ENCODE assay signal across 25 cellular contexts in the genomic region with DNA sequence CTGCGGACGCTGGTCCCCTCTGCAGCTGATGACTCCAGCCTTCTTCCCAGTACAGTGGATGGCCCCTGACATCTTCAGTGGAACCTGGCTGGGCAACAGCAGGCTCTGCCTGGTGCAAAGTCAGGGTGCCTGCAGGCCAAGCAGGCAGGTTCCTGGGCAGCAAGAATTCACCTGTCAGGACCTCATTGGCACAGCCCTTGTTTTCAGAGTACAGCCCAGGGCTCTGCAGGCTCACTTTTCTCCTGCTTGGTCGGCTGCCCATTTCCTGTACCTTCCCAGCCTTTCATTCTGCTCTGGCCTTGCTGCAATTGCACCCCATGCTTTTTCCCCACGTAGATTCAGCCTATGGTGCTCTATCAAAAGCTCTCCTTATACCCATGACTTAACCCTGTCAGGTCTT. TPM values are rescaled to one million over a fixed set of nuclear protein-coding genes. Genes with fewer than 3 reads are reported as not detected.
"Had no signal": no experiment of that assay in that cellular context is flagged by ENCODE, and none has a peak within 500 bp of the region (broad histone marks: within the 10 kb centered on the region; RNA-seq: fewer than 3 reads in every experiment).

No MANE protein-coding gene starts in this region.

- H3K27ac ChIP-seq: coronary artery, heart left ventricle, ovary, upper lobe of left lung, vagina had no signal

- ATAC-seq: heart left ventricle, natural killer cell, right cardiac atrium had no signal

- H3K4me3 ChIP-seq: coronary artery, heart left ventricle, ovary, upper lobe of left lung, vagina had no signal

- H3K4me1 ChIP-seq: heart left ventricle, upper lobe of left lung, vagina had no signal

- H3K27ac Mint-ChIP-seq: endodermal cell, natural killer cell had no signal

- H3K4me1 Mint-ChIP-seq: natural killer cell had no signal

- H3K4me3 Mint-ChIP-seq: endodermal cell, natural killer cell, neural crest cell had no signal

- H3K9me3 Mint-ChIP-seq: endodermal cell, natural killer cell, neural crest cell had no signal

- H3K36me3 Mint-ChIP-seq: natural killer cell had no signal

- DNase-seq: effector CD4-positive, alpha-beta T cell; endodermal cell; erythroblast; foreskin melanocyte; heart left ventricle; hippocampal formation; natural killer cell; nucleus accumbens; ovary; right cardiac atrium; small intestine; stimulated activated CD4-positive, alpha-beta T cell treated with anti-CD3 and anti-CD28 coated beads, Interleukin-12 subunit alpha, Interleukin-12 subunit beta, amount 100 ng/mL, for 4 hours; stimulated activated naive CD4-positive, alpha-beta T cell treated with Interleukin-2 at 50 U/mL for 16 hours had no signal

- H3K36me3 ChIP-seq: heart left ventricle, ovary, upper lobe of left lung, vagina had no signal

- H3K27me3 ChIP-seq: heart left ventricle, ovary, upper lobe of left lung, vagina had no signal

- H3K9me3 ChIP-seq: heart left ventricle, ovary, upper lobe of left lung, vagina had no signal

RNA-seq across cellular contexts. Expression of a gene that starts 56.0 kb away (rescaled TPM):
- total RNA-seq: dermis microvascular lymphatic vessel endothelial cell, endodermal cell, endothelial cell of umbilical vein, glomerular endothelial cell, heart left ventricle, kidney epithelial cell, liver, lung microvascular endothelial cell, mucosa of gallbladder, natural killer cell, neural crest cell, ovary, posterior vena cava, right cardiac atrium, upper lobe of left lung, vagina had no signal
- polyA plus RNA-seq: endothelial cell of umbilical vein, heart left ventricle, liver, ovary, right cardiac atrium, small intestine had no signal
